11 cellular contexts compared by ENCODE assay signal in genomic region chr21:32364387-32364786, GRCh38.
A peak's percentile ranks its signal among the peaks of the same experiment; 100 is the strongest.
DNase-seq lines count a peak whose midpoint lies in the region; ATAC-seq lines count a peak whose summit lies in the region.
"Had no signal": no experiment of that assay in that cellular context is flagged by ENCODE, and none has a peak within 500 bp of the region (broad histone marks: within the 10 kb centered on the region; RNA-seq: fewer than 3 reads in every experiment).

No MANE protein-coding gene starts in this region.

- peak overlapping the region; percentile 66 for H3K27ac ChIP-seq in cingulate gyrus (ENCODE audit: low read depth, low read length)
- H3K27ac ChIP-seq in substantia nigra (ENCODE audit: low read depth, low read length, poor library complexity, severe bottlenecking): peak overlapping the region; percentile 80

- ATAC-seq in GM18909 (IDR thresholded peaks at IDR 0.05; ENCODE audit: poor library complexity, unreplicated experiment) (no peak), HG02759 (IDR thresholded peaks at IDR 0.05; ENCODE audit: unreplicated experiment) (no peak)

- DNase-seq in NOMO-1 treated with dmso at 0.1 percent for 144 hours (lab: John Stamatoyannopoulos, UW; ENCODE audit: unreplicated experiment): peak; percentile 26
- DNase-seq in iris pigment epithelial cell (ENCODE audit: low read depth): peak; percentile 64
- DNase-seq in substantia nigra (lab: John Stamatoyannopoulos, UW): peak in 14 of 49 donors; percentile 6 to 48 (median 14)
- DNase-seq in NCI-H2227 (lab: John Stamatoyannopoulos, UW; ENCODE audit: unreplicated experiment): no peak
- no peak for DNase-seq in NK-92 (lab: John Stamatoyannopoulos, UW; ENCODE audit: unreplicated experiment)
- DNase-seq: Karpas-422, NCI-H345, RPMI8226 had no signal

Comparison
In these comparisons a context has a peak if more than half of its experiments do, and no peak if none do; other contexts are left out.
1. DNase-seq: peak in NOMO-1 treated with dmso at 0.1 percent for 144 hours (single experiment) and iris pigment epithelial cell (single experiment); none in NCI-H2227 (single experiment) and NK-92 (single experiment).